Comparison of ENCODE assay signal across 16 cellular contexts in genomic region chr3:75332784-75333183, GRCh38.
"Had no signal": no experiment of that assay in that cellular context is flagged by ENCODE, and none has a peak within 500 bp of the region (broad histone marks: within the 10 kb centered on the region; RNA-seq: fewer than 3 reads in every experiment).

No MANE protein-coding gene starts in this region.

- DNase-seq: activated CD4-positive, alpha-beta T cell treated with anti-CD3 and anti-CD28 coated beads, Interleukin-2, amount 10 ng/mL, durations not matched to agents 7 days and 5 days; activated naive CD4-positive, alpha-beta T cell treated with Interleukin-2 at 50 U/mL for 16 hours; aorta; central memory CD4-positive, alpha-beta T cell; colonic mucosa; esophagus squamous epithelium; left cardiac atrium; lower lobe of right lung; stimulated activated CD4-positive, alpha-beta T cell treated with anti-CD3 and anti-CD28 coated beads, Interleukin-1b, Interleukin-23, amount 100 ng/mL, for 48 hours; stomach; T-cell; T-helper 9 cell; upper lobe of right lung had no signal

- H3K79me2 ChIP-seq: parathyroid adenoma had no signal

- H3K4me1 ChIP-seq: colonic mucosa, lower lobe of right lung, parathyroid adenoma, upper lobe of right lung had no signal

- H3K9ac ChIP-seq: neural progenitor cell, parathyroid adenoma had no signal

- H3K9me3 ChIP-seq: colonic mucosa, esophagus squamous epithelium, lower lobe of right lung, stomach, thoracic aorta, upper lobe of right lung had no signal

- H3K36me3 ChIP-seq: colonic mucosa, esophagus squamous epithelium, lower lobe of right lung, neural progenitor cell, stomach, thoracic aorta, upper lobe of right lung had no signal

- H3K27ac ChIP-seq: colonic mucosa, esophagus squamous epithelium, lower lobe of right lung, neural progenitor cell, parathyroid adenoma, stomach, thoracic aorta, upper lobe of right lung had no signal

- ATAC-seq: lower lobe of right lung, T-cell, upper lobe of right lung had no signal

- H3K4me2 ChIP-seq: neural progenitor cell had no signal

- H3K27me3 ChIP-seq: colonic mucosa, neural progenitor cell, upper lobe of right lung had no signal

- H3K4me3 ChIP-seq: colonic mucosa, esophagus squamous epithelium, lower lobe of right lung, neural progenitor cell, stomach, thoracic aorta, upper lobe of right lung had no signal

- H2AFZ ChIP-seq: neural progenitor cell, parathyroid adenoma had no signal
